ENCODE assay signal across 25 cellular contexts in the genomic region with DNA sequence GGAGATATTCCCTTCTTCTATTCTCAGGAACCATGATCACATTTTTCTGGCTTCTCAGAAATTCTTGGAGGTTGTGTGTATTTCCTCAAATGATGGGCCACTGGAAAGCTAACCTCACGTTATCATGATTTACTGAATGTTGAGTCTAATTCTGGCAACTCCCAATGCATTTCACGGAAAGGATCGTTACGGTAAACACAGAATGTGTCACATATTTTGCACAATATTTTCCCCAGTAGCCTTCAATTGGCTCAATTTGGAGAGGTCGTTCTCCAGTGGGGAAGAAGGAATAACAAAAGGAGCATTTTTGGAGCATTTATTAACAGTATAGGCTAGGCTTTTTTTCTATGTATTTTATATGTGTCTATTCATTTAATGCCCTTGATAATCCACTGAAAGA.
"Had no signal": no experiment of that assay in that cellular context is flagged by ENCODE, and none has a peak within 500 bp of the region (broad histone marks: within the 10 kb centered on the region; RNA-seq: fewer than 3 reads in every experiment).

No MANE protein-coding gene starts in this region.

- H3K4me3 ChIP-seq: colonic mucosa, esophagus squamous epithelium, gastrocnemius medialis, heart right ventricle, left ventricle myocardium inferior, lower lobe of right lung had no signal

- FAIRE-seq: endometrium, islet of Langerhans, keratinocyte had no signal

- H3K27me3 ChIP-seq: colonic mucosa, esophagus squamous epithelium, gastrocnemius medialis had no signal

- H3K27me3 Mint-ChIP-seq: dendritic cell treated with granulocyte-macrophage colony-stimulating factor and Interleukin-4, amounts not matched to agents 40 ng/mL and 50 ng/mL, for 4 days; effector memory CD8-positive, alpha-beta T cell had no signal

- H3K4me1 Mint-ChIP-seq: endodermal cell had no signal

- H3K27ac Mint-ChIP-seq: dendritic cell treated with granulocyte-macrophage colony-stimulating factor and Interleukin-4, amounts not matched to agents 40 ng/mL and 50 ng/mL, for 4 days; effector memory CD8-positive, alpha-beta T cell; endodermal cell; mesothelial cell of epicardium had no signal

- ATAC-seq: effector memory CD8-positive, alpha-beta T cell; esophagus mucosa; gastrocnemius medialis; heart right ventricle; lower lobe of right lung had no signal

- H3K9me3 ChIP-seq: colonic mucosa, esophagus squamous epithelium, gastrocnemius medialis, lower lobe of right lung had no signal

- DNase-seq: colonic mucosa; cortex of kidney; effector CD8-positive, alpha-beta T cell; effector memory CD8-positive, alpha-beta T cell; endodermal cell; erythroblast; esophagus squamous epithelium; foreskin fibroblast; foreskin melanocyte; gastrocnemius medialis; glutamatergic neuron; head of caudate nucleus; heart right ventricle; hippocampal formation; left cardiac atrium; left ventricle myocardium inferior; lower lobe of right lung; mesenchymal stem cell had no signal

- H3K36me3 ChIP-seq: colonic mucosa, esophagus squamous epithelium, gastrocnemius medialis, heart right ventricle, left ventricle myocardium inferior, lower lobe of right lung had no signal

- H3K4me1 ChIP-seq: colonic mucosa, esophagus squamous epithelium, gastrocnemius medialis, heart right ventricle, left ventricle myocardium inferior, lower lobe of right lung had no signal

- H3K36me3 Mint-ChIP-seq: mesothelial cell of epicardium had no signal

- H3K27ac ChIP-seq: colonic mucosa, epithelial cell of prostate, esophagus squamous epithelium, gastrocnemius medialis, heart right ventricle, left ventricle myocardium inferior, lower lobe of right lung had no signal

- H3K4me3 Mint-ChIP-seq: dendritic cell treated with granulocyte-macrophage colony-stimulating factor and Interleukin-4, amounts not matched to agents 40 ng/mL and 50 ng/mL, for 4 days; effector memory CD8-positive, alpha-beta T cell; endodermal cell; mesothelial cell of epicardium had no signal
